Comparison of ENCODE assay signal across 8 cellular contexts in the genomic region with DNA sequence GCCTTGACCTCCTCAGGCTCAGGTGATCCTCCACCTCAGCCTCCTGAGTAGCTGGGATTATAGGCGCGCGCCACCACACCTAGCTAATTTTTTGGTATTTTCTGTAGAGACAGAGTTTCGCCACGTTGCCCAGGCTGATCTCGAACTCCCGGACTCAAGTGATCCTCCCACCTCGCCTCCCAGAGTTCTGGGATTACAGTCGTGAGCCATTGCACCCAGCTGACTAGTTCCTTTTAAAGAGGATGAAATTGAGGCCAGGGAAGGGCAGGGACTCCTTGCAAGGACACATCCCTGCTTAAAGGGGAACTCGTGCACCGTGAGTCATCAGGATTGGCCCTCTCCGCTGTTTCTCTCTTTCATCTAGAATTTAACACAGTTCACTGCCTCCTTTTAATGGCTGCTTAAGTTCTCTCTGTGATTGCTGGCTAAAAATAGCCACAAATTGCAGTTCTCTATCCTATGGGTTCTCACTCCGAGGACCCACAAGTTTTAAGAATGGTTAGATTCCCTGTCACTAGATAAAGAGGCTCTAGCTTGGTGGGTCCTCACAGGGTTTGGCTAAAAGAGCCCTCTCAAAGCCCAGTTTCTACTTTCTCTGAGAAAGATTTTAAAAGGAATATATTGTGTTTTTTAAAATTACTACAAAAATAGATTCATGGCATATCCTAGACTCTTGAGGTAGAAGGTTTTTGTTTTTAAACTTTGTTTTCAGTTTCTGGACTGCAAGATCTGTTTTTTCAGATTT. TPM values are rescaled to one million over a fixed set of nuclear protein-coding genes. Genes with fewer than 3 reads are reported as not detected.
DNase-seq lines count a peak whose midpoint lies in the region; FAIRE-seq and TF ChIP-seq lines count a peak whose summit lies in the region.

No MANE protein-coding gene starts in this region.

- in situ Hi-C loops in transverse colon (cut with MboI; ENCODE audit: low pct_ligation_motif_present in 1 of 4, low pct_unique_long_range_greater_than_20kb in 1 of 4, low sequenced_read_pairs in 3 of 4) = loop anchor here in 1 of 4 donors (25.0 kb wide), 1 partner anchor 672 kb away; a partner anchor contains a TSS

- peaks cover 48% of the 10 kb centered on the region for H3K79me2 ChIP-seq in ACC112 (ENCODE audit: control insufficient read depth, insufficient read depth, low read length, unreplicated experiment)

- TF ChIP-seq POLR2A in H54 (IDR thresholded peaks at IDR 0.05; ENCODE audit: low read depth, low read length) (no peak), transverse colon (IDR thresholded peaks at IDR 0.05) (no peak)

- peak overlapping the region; percentile 54 for H2AFZ ChIP-seq in ACC112 (ENCODE audit: low read length, unreplicated experiment)

- TF ChIP-seq EP300 in transverse colon (IDR thresholded peaks at IDR 0.05; ENCODE audit: low read depth) = no peak

- WGBS in transverse colon (ENCODE audit: low coverage in 1 of 2), 2 donors = 36 to 75% methylated on average over 4 to 13 of the region's 13 CpGs

- H3K4me3 ChIP-seq in ACC112 (ENCODE audit: low read depth, low read length) = peak overlapping the region; percentile 90
- H3K4me3 ChIP-seq in mononuclear cell (ENCODE audit: low read length) = peak overlapping the region; percentile 83
- peak overlapping the region; percentile 42 to 87 (median 74) for H3K4me3 ChIP-seq in transverse colon

- DNase-seq in H54 (ENCODE audit: insufficient read length, low spot score) (peak; percentile 54), SKM-1 treated with dmso at 0.1 percent for 144 hours (lab: John Stamatoyannopoulos, UW; ENCODE audit: unreplicated experiment) (peak; percentile 96), epithelial cell of prostate (ENCODE audit: low read depth, low spot score) (peak; percentile 64), transverse colon (peak; percentile 70), epidermal melanocyte (ENCODE audit: insufficient read length, low spot score) (no peak)
- DNase-seq in activated CD4-positive, CD25-positive, alpha-beta regulatory T cell (lab: John Stamatoyannopoulos, UW) = no peak

- TF ChIP-seq CTCF in transverse colon (IDR thresholded peaks at IDR 0.05) = no peak

- H3K36me3 ChIP-seq in ACC112 (ENCODE audit: insufficient read depth, low read length) = 0 out of 2 replicates have a peak, but pooled peaks cover 1% of the 10 kb centered on the region
- peaks cover 0 to under 1% (median under 1%) of the 10 kb centered on the region in 4 donors for H3K36me3 ChIP-seq in transverse colon

- peaks cover 9% of the 10 kb centered on the region for H3K4me1 ChIP-seq in ACC112 (ENCODE audit: control insufficient read depth, insufficient read depth, low read length, unreplicated experiment)
- H3K4me1 ChIP-seq in mononuclear cell (ENCODE audit: insufficient read depth, low read length) = peaks cover 46% of the 10 kb centered on the region
- H3K4me1 ChIP-seq in transverse colon = peaks cover 0 to 33% (median 14%) of the 10 kb centered on the region in 4 donors

- H3K27me3 ChIP-seq in ACC112 (ENCODE audit: insufficient read depth, low read length) (no peaks in the 10 kb centered on the region), mononuclear cell (ENCODE audit: insufficient read depth, low read length) (no peaks in the 10 kb centered on the region), transverse colon (no peaks in the 10 kb centered on the region)

- FAIRE-seq in H54 (lab: Jason Lieb, UNC) = peak; percentile 27

- intact Hi-C loops in transverse colon (cut with DNase I; ENCODE audit: low total_unique reads) = no loop called here

- H3K9me3 ChIP-seq in mononuclear cell (ENCODE audit: low read depth, low read length) (no peaks in the 10 kb centered on the region), transverse colon (no peaks in the 10 kb centered on the region)

- H3K27ac ChIP-seq in ACC112 (ENCODE audit: low read depth, low read length) (peak overlapping the region; percentile 78), epithelial cell of prostate (peak overlapping the region; percentile 86), transverse colon (peak overlapping the region; percentile 97 to 100 (median 97))

RNA-seq across cellular contexts. Expression of a gene that starts 1.4 kb away (rescaled TPM):
- 102 TPM for total RNA-seq in mononuclear cell
- 100 to 1,000 TPM in 1 of 4 donors, 10 to 100 TPM in 3; 71.1 to 138 (median 88.8) TPM for total RNA-seq in transverse colon

RNA-seq across cellular contexts. Expression of a gene that starts 18.2 kb away (rescaled TPM):
- total RNA-seq in mononuclear cell = 29.2 TPM
- 100 to 1,000 TPM in 1 of 4 donors, 10 to 100 TPM in 3; 24.5 to 105 (median 78.7) TPM for total RNA-seq in transverse colon

RNA-seq across cellular contexts. Expression of a gene that starts 18.2 kb away (rescaled TPM):
- total RNA-seq in mononuclear cell (6.3 TPM), transverse colon (10 to 100 TPM in 3 of 4 donors, 1 to 10 TPM in 1; 5.0 to 19.5 (median 16.0) TPM)

Comparison
In these comparisons a context has a peak if more than half of its experiments do, and no peak if none do; other contexts are left out.
1. DNase-seq: peak in H54 (single experiment), SKM-1 treated with dmso at 0.1 percent for 144 hours (single experiment), epithelial cell of prostate (single experiment) and transverse colon (single experiment); none in epidermal melanocyte (single experiment) and activated CD4-positive, CD25-positive, alpha-beta regulatory T cell (0 of 4).
2. Peak in every context shown above with its lines, with median percentiles within 50 percentile points of each other: H3K27ac ChIP-seq and H3K4me3 ChIP-seq.